8 cellular contexts compared by ENCODE assay signal in the genomic region with DNA sequence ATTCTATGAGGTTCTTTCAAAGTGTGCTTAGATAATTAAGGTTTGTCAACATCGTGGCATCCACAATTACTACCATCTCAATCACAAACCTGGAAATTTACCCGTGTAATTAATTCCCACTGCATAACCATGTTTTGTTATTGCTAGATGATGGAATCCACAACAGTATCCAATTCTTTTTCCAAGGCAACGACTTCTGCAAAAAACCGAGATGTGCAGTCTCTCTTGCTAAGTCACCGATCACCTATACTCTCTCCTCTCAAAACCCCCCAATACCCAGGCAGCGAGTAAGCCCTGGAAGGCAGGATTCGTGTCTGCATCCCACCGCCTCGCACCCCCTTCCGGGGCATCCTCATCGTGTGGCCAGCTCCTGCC. TPM values are rescaled to one million over a fixed set of nuclear protein-coding genes. Genes with fewer than 3 reads are reported as not detected.
DNase-seq lines count a peak whose midpoint lies in the region; ATAC-seq, FAIRE-seq and TF ChIP-seq lines count a peak whose summit lies in the region.

No MANE protein-coding gene starts in this region.

- H2AFZ ChIP-seq in GM12878 (ENCODE audit: control insufficient read depth, low read depth, low read length) = peak overlapping the region; percentile 89

- intact Hi-C loops in Calu3 (cut with micrococcal nuclease; ENCODE audit: unreplicated experiment) = no loop called here
- intact Hi-C loops in GM12878 (cut with micrococcal nuclease; ENCODE audit: unreplicated experiment) = no loop called here

- FAIRE-seq in GM12878 (lab: Jason Lieb, UNC) = no peak

- RAD21 ChIA-PET in GM12878 (lab: Charles Lee; ENCODE audit: unreplicated experiment) = interaction anchor here (1.1 to 2.5 kb wide), 4 partner anchors 9 to 73 kb away, joined by 3 to 12 read pairs (median 6); no protein-coding TSS in a partner anchor

- CTCF ChIA-PET in Calu3 (lab: Charles Lee) = interaction anchor here (0.6 to 0.9 kb wide), 2 partner anchors 10 to 73 kb away, joined by 3 read pairs; no protein-coding TSS in a partner anchor
- CTCF ChIA-PET in GM12878 (lab: Yijun Ruan, JAX) = interaction anchor here (0.7 to 3.0 kb wide), 10 partner anchors 9 to 439 kb away, joined by 3 to 12 read pairs (median 4); no protein-coding TSS in a partner anchor

- H3K4me3 ChIP-seq in GM12878 = peak overlapping the region; percentile 93
- H3K4me3 ChIP-seq in mesodermal cell (ENCODE audit: extremely low read depth, insufficient read depth, low read length, poor library complexity, severe bottlenecking) = peak overlapping the region; percentile 94

- peak overlapping the region; percentile 66 for H3K9ac ChIP-seq in GM12878 (ENCODE audit: control insufficient read depth, insufficient read depth, low read length)

- no peaks in the 10 kb centered on the region; the same call in 1 of the 2 replicates for H4K20me1 ChIP-seq in GM12878 (ENCODE audit: control insufficient read depth, insufficient read depth)

- no peak for TF ChIP-seq POLR2A in GM12878 (IDR thresholded peaks at IDR 0.05; ENCODE audit: low read depth, low read length)

- DNase-seq in Calu3 (no peak), GM12878 (ENCODE audit: low read depth, low spot score) (no peak), GM19238 (ENCODE audit: insufficient read length, low spot score) (no peak), RKO (ENCODE audit: low spot score) (no peak)

- WGBS in GM12878 (ENCODE audit: insufficient coverage, insufficient replicate concordance, low lambda C conversion rate, missing lambda C conversion rate) = under 1% methylated on average over 11 of the region's 11 CpGs
- WGBS in mesodermal cell (ENCODE audit: insufficient coverage in 2 of 2), 2 experiments = 6 to 7% methylated on average over 7 to 9 of the region's 11 CpGs

- BruUV-seq in Calu3 (replicated peaks; lab: Mats Ljungman, UMichigan) (no TSS peak), GM12878 (replicated peaks; lab: Mats Ljungman, UMichigan) (no TSS peak)

- H3K27me3 ChIP-seq in GM12878 (replicated peaks in 1 of 2; ENCODE audit: control insufficient read depth in 2 of 2, insufficient read depth in 2 of 2, low read length in 1 of 2) = no peaks in the 10 kb centered on the region

- TF ChIP-seq EP300 in GM12878 (IDR thresholded peaks at IDR 0.05; ENCODE audit: borderline replicate concordance in 1 of 2, control insufficient read depth in 1 of 2, low read depth in 2 of 2, low read length in 2 of 2) = no peak

- H3K79me2 ChIP-seq in GM12878 (ENCODE audit: control insufficient read depth, insufficient read depth, low read length) = peaks cover 51% of the 10 kb centered on the region

- H3K4me2 ChIP-seq in GM12878 (ENCODE audit: control insufficient read depth, insufficient read depth) = peak overlapping the region; percentile 48

- H3K4me1 ChIP-seq in GM12878 (ENCODE audit: control insufficient read depth, insufficient read depth, low read length) = peaks cover 6% of the 10 kb centered on the region
- H3K4me1 ChIP-seq in mesodermal cell (ENCODE audit: control insufficient read depth, insufficient read depth, low read length, poor library complexity, severe bottlenecking) = peaks cover 24% of the 10 kb centered on the region

- POLR2A ChIA-PET in GM12878 (lab: Charles Lee) = interaction anchor here (0.7 to 1.5 kb wide), 5 partner anchors 73 to 450 kb away, joined by 3 to 9 read pairs (median 5); no protein-coding TSS in a partner anchor

- H3K4me1 Mint-ChIP-seq in Calu3 (ENCODE audit: low read depth, unreplicated experiment) = no peaks in the 10 kb centered on the region

- H3K4me3 Mint-ChIP-seq in Calu3 (ENCODE audit: low read depth, unreplicated experiment) = peak overlapping the region; percentile 82

- ATAC-seq in HG03565 (IDR thresholded peaks at IDR 0.05; ENCODE audit: unreplicated experiment) = peak; percentile 11
- ATAC-seq in GM12878 = peak; percentile 16; the same call in 1 of the 3 replicates
- ATAC-seq in HG03097 (IDR thresholded peaks at IDR 0.05; ENCODE audit: low FRiP score, unreplicated experiment) = no peak
- no peak for ATAC-seq in HG03045 (IDR thresholded peaks at IDR 0.05; ENCODE audit: unreplicated experiment)

- H3K36me3 ChIP-seq in GM12878 (ENCODE audit: control insufficient read depth in 2 of 2, insufficient read depth in 2 of 2, low read length in 1 of 2) = peaks cover 0 to 10% of the 10 kb centered on the region in 2 experiments; a peak in 1 of 4 replicates
- H3K36me3 ChIP-seq in mesodermal cell (ENCODE audit: control insufficient read depth, insufficient read depth, low read length) = peaks cover 29% of the 10 kb centered on the region

- no peaks in the 10 kb centered on the region for H3K27me3 Mint-ChIP-seq in Calu3 (ENCODE audit: unreplicated experiment)

- H3K27ac ChIP-seq in GM12878 (ENCODE audit: control insufficient read depth, insufficient read depth) (peak overlapping the region; percentile 66), mesodermal cell (ENCODE audit: low read depth, low read length, severe bottlenecking) (peak overlapping the region; percentile 94)

- H3K27ac Mint-ChIP-seq in Calu3 (ENCODE audit: unreplicated experiment) = peak overlapping the region; percentile 52

- TF ChIP-seq CTCF in Calu3 (IDR thresholded peaks at IDR 0.05; ENCODE audit: unreplicated experiment) (no peak), GM12878 (IDR thresholded peaks at IDR 0.05 in 2 of 3, conservative IDR thresholded peaks at IDR 0.05 in 1 of 3; ENCODE audit: control insufficient read depth in 2 of 3, extremely low read depth in 1 of 3, insufficient read depth in 1 of 3, low read depth in 3 of 3, low read length in 3 of 3) (no peak)

- no peaks in the 10 kb centered on the region for H3K9me3 ChIP-seq in GM12878 (replicated peaks; ENCODE audit: control insufficient read depth, insufficient read depth, low read length)
- no peaks in the 10 kb centered on the region for H3K9me3 ChIP-seq in mesodermal cell (ENCODE audit: control insufficient read depth, low read length)

- TF ChIP-seq RAD21 in GM12878 (IDR thresholded peaks at IDR 0.05; ENCODE audit: insufficient read depth, low read depth, low read length) = no peak

- no peaks in the 10 kb centered on the region for H3K9me3 Mint-ChIP-seq in Calu3 (ENCODE audit: low read depth, unreplicated experiment)

- peaks cover 46% of the 10 kb centered on the region for H3K36me3 Mint-ChIP-seq in Calu3 (ENCODE audit: insufficient read depth, unreplicated experiment)

- in situ Hi-C loops in GM12878 (cut with MboI) = loop anchor here (10.0 kb wide), 1 partner anchor 89 kb away; the partner anchor contains the start of gene LIMK1

- SMC1A ChIA-PET in GM12878 (lab: Charles Lee; ENCODE audit: uncharacterized antibody, unreplicated experiment) = interaction anchor here (1.0 to 1.2 kb wide), 2 partner anchors 73 to 104 kb away, joined by 3 read pairs; no protein-coding TSS in a partner anchor

RNA-seq across cellular contexts. Expression of gene EIF4H, which starts 0.7 kb away (rescaled TPM):
- 191 and 196 TPM in 2 replicates for total RNA-seq in Calu3 (2022)
- total RNA-seq in GM12878 (2013; cell fraction: nucleolus; rRNA removed) = 153 and 162 TPM in 2 replicates
- total RNA-seq in GM12878 (2014; rRNA removed) = 255 and 283 TPM in 2 replicates
- total RNA-seq in GM12878 (2014; rRNA removed; fragmentation: Illumina TruSeq; extraction: Trizol) = 241 and 253 TPM in 2 replicates
- 320 and 334 TPM in 2 replicates for total RNA-seq in GM12878 (2021)
- polyA plus RNA-seq in GM12878 (2011; ENCODE audit: low read depth) = 149 TPM
- polyA plus RNA-seq in GM12878 (2011; rRNA removed) = 402 and 443 TPM in 2 replicates
- polyA plus RNA-seq in GM12878 (2011; cell fraction: cytosol; rRNA removed) = 430 and 438 TPM in 2 replicates
- 255 and 292 TPM in 2 replicates for polyA plus RNA-seq in GM12878 (2011; cell fraction: nucleus; rRNA removed)
- polyA plus RNA-seq in GM12878 (2012) = 267 and 268 TPM in 2 replicates
- polyA plus RNA-seq in GM12878 (2014; fragmentation: Illumina TruSeq; extraction: Trizol) = 162 and 253 TPM in 2 replicates
- 10 to 100 TPM in 1 of 2 experiments, 1 to 10 TPM in 1; 9.9 to 23.8 TPM for polyA plus RNA-seq in GM12878 (2014; fragmentation: Nextera tagmentation; extraction: Ambion mirVana)
- polyA plus RNA-seq in GM12878 (2014; rRNA removed) = 330 and 336 TPM in 2 replicates
- 100 to 1,000 TPM; 262 to 286 TPM for polyA plus RNA-seq in GM12878 (2016; fragmentation: Nextera tagmentation; extraction: Ambion mirVana)
- polyA minus RNA-seq in GM12878 (2011; rRNA and poly(A)+ RNA removed) = 256 and 304 TPM in 2 replicates
- polyA minus RNA-seq in GM12878 (2011; cell fraction: cytosol; rRNA and poly(A)+ RNA removed) = 121 and 139 TPM in 2 replicates
- polyA minus RNA-seq in GM12878 (2011; cell fraction: nucleus; rRNA and poly(A)+ RNA removed) = 67.6 and 79.7 TPM in 2 replicates
- polyA plus RNA-seq in mesodermal cell (2013, experiment 1 of 2) = 303 TPM
- polyA plus RNA-seq in mesodermal cell (2013, experiment 2 of 2) = 289 TPM

RNA-seq across cellular contexts. Expression of gene LAT2, which starts 36.3 kb away (rescaled TPM):
- total RNA-seq in Calu3 (2022) (0.90 and 0.95 TPM in 2 replicates), GM12878 (2014; rRNA removed) (205 and 218 TPM in 2 replicates), GM12878 (2014; rRNA removed; fragmentation: Illumina TruSeq; extraction: Trizol) (162 and 166 TPM in 2 replicates), GM12878 (2021) (217 TPM in 2 replicates)
- total RNA-seq in GM12878 (2013; cell fraction: nucleolus; rRNA removed) = 220 and 226 TPM in 2 replicates
- 90.0 TPM for polyA plus RNA-seq in GM12878 (2011; ENCODE audit: low read depth)
- polyA plus RNA-seq in GM12878 (2011; rRNA removed) (124 and 153 TPM in 2 replicates), GM12878 (2014; fragmentation: Illumina TruSeq; extraction: Trizol) (104 and 177 TPM in 2 replicates), GM12878 (2014; fragmentation: Nextera tagmentation; extraction: Ambion mirVana) (10 to 100 TPM; 33.4 to 48.7 TPM), GM12878 (2014; rRNA removed) (242 and 276 TPM in 2 replicates), GM12878 (2016; fragmentation: Nextera tagmentation; extraction: Ambion mirVana) (100 to 1,000 TPM; 195 to 218 TPM)
- polyA plus RNA-seq in GM12878 (2011; cell fraction: cytosol; rRNA removed) = 144 and 171 TPM in 2 replicates
- polyA plus RNA-seq in GM12878 (2011; cell fraction: nucleus; rRNA removed) = 154 and 158 TPM in 2 replicates
- 148 and 154 TPM in 2 replicates for polyA plus RNA-seq in GM12878 (2012)
- 76.4 and 144 TPM in 2 replicates for polyA minus RNA-seq in GM12878 (2011; rRNA and poly(A)+ RNA removed)
- polyA minus RNA-seq in GM12878 (2011; cell fraction: cytosol; rRNA and poly(A)+ RNA removed) = 40.3 and 41.0 TPM in 2 replicates
- polyA minus RNA-seq in GM12878 (2011; cell fraction: nucleus; rRNA and poly(A)+ RNA removed) = 59.7 and 105 TPM in 2 replicates
- 0.37 TPM for polyA plus RNA-seq in mesodermal cell (2013, experiment 1 of 2)
- polyA plus RNA-seq in mesodermal cell (2013, experiment 2 of 2) = 0.15 TPM

Comparison
In these comparisons a context has a peak if more than half of its experiments do, and no peak if none do; other contexts are left out.
1. ATAC-seq: peak in HG03565 (single experiment) and GM12878 (single experiment); none in HG03097 (single experiment) and HG03045 (single experiment).
2. RNA of gene LAT2, which starts 36.3 kb away (total RNA-seq): 162 to 226 TPM in GM12878; 0.90 to 0.95 TPM in Calu3; every median in the first group is over 10 times any median in the second.